In the genomic region with DNA sequence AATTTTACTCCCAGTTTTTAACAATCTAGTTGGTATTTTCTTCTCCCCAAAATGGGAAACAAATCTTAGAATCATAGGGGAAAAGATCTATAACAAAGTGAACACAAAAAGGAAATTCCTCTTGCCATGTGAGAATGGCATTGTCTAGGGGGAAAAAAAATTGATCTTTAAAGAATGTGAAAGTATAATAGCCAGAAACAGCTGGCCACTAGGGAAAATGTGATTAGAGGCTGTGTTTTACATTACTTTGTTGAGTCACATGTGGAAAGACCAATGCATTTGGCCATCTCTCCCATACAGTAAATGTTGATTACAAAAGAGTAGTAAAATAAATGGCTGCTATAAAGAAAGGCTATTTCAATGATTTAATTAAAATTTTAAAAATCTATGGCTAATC, we compare ENCODE assay signal across 1 cellular context.
TF ChIP-seq lines count a peak whose summit lies in the region.

No MANE protein-coding gene starts in this region.

TF ChIP-seq in IMR-90, 13 proteins besides CTCF, POLR2A, EP300 and RAD21:
- TF ChIP-seq USF2 (IDR thresholded peaks at IDR 0.05; ENCODE audit: low read depth, low read length): no peak; the same call in 1 of the 2 replicates
- TF ChIP-seq RFX5 (IDR thresholded peaks at IDR 0.05; ENCODE audit: low read depth, low read length): no peak
- TF ChIP-seq MAZ (IDR thresholded peaks at IDR 0.05; ENCODE audit: borderline replicate concordance, low read depth, low read length): no peak
- no peak for TF ChIP-seq CEBPB (IDR thresholded peaks at IDR 0.05; ENCODE audit: low read depth, low read length)
- no peak for TF ChIP-seq MAFK (IDR thresholded peaks at IDR 0.05; ENCODE audit: low read depth, low read length)
- TF ChIP-seq SMC3 (IDR thresholded peaks at IDR 0.05; ENCODE audit: low read depth, low read length): no peak
- TF ChIP-seq NFE2L2 (IDR thresholded peaks at IDR 0.05; ENCODE audit: low read depth, low read length): no peak
- no peak for TF ChIP-seq FOS (IDR thresholded peaks at IDR 0.05; ENCODE audit: low read depth, low read length)
- no peak for TF ChIP-seq RCOR1 (IDR thresholded peaks at IDR 0.05; ENCODE audit: insufficient replicate concordance, low read length)
- no peak for TF ChIP-seq MXI1 (IDR thresholded peaks at IDR 0.05; ENCODE audit: borderline replicate concordance, low read depth, low read length)
- no peak for TF ChIP-seq BHLHE40 (IDR thresholded peaks at IDR 0.05; ENCODE audit: low read depth, low read length)
- TF ChIP-seq, protein P1, sequence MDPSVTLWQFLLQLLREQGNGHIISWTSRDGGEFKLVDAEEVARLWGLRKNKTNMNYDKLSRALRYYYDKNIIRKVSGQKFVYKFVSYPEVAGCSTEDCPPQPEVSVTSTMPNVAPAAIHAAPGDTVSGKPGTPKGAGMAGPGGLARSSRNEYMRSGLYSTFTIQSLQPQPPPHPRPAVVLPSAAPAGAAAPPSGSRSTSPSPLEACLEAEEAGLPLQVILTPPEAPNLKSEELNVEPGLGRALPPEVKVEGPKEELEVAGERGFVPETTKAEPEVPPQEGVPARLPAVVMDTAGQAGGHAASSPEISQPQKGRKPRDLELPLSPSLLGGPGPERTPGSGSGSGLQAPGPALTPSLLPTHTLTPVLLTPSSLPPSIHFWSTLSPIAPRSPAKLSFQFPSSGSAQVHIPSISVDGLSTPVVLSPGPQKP (IDR thresholded peaks at IDR 0.05; ENCODE audit: borderline replicate concordance, low read depth, low read length): no peak
- TF ChIP-seq CHD1 (IDR thresholded peaks at IDR 0.05; ENCODE audit: low read depth, low read length): no peak
